In the genomic region with DNA sequence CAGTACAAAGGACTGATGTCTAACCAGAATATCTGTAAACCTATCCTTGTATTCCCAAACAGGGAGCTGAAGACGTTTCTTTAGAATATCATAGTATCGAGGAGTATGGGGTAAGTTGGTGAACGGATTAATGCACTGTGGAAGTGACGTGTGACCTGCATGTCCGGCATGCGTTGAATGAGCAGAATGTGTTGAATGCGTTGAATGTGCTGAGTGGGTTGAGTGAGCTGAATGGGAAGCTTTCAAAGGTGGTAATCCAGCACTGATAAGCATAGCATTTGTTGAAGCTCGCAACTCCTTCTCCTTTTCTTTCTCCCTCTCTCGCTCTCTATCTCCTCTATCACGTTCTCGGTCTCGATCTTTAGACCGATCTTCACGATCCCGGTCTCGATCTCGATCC, we compare ENCODE assay signal across 21 cellular contexts. TPM values are rescaled to one million over a fixed set of nuclear protein-coding genes. Genes with fewer than 3 reads are reported as not detected.
DNase-seq lines count a peak whose midpoint lies in the region; ATAC-seq, FAIRE-seq and TF ChIP-seq lines count a peak whose summit lies in the region.
"Had no signal": no experiment of that assay in that cellular context is flagged by ENCODE, and none has a peak within 500 bp of the region (broad histone marks: within the 10 kb centered on the region; RNA-seq: fewer than 3 reads in every experiment).

No MANE protein-coding gene starts in this region.

- TF ChIP-seq POLR2A in K562 (conservative IDR thresholded peaks at IDR 0.05) (no peak), tibial nerve (IDR thresholded peaks at IDR 0.05) (no peak)

- no peaks in the 10 kb centered on the region for H3K9me1 ChIP-seq in K562 (ENCODE audit: control insufficient read depth, insufficient read depth, low read length)

- no peak for FAIRE-seq in K562 (lab: Jason Lieb, UNC)
- FAIRE-seq: GM19239 had no signal

- H3K9ac ChIP-seq in K562 (ENCODE audit: insufficient read depth in 1 of 2, low read depth in 2 of 2, low read length in 2 of 2), result no peak overlapping the region
- no peak overlapping the region for H3K9ac ChIP-seq in trophoblast cell (ENCODE audit: low read length)
- H3K9ac ChIP-seq: KMS-11 had no signal

- no peak for TF ChIP-seq RAD21 in K562 (CRISPR knock-in tag; conservative IDR thresholded peaks at IDR 0.05 in 1 of 2, IDR thresholded peaks at IDR 0.05 in 1 of 2)

- H3K36me3 ChIP-seq in CD8-positive, alpha-beta T cell (ENCODE audit: insufficient read depth, low read length), result peaks cover 15% of the 10 kb centered on the region
- peaks cover 42% of the 10 kb centered on the region for H3K36me3 ChIP-seq in GM23338 (ENCODE audit: insufficient read depth)
- peaks cover 95% of the 10 kb centered on the region for H3K36me3 ChIP-seq in K562 (ENCODE audit: control insufficient read depth, insufficient read depth, low read length)
- peaks cover 16 to 30% of the 10 kb centered on the region in 2 experiments for H3K36me3 ChIP-seq in trophoblast cell (ENCODE audit: control insufficient read depth in 1 of 2, insufficient read depth in 2 of 2, low read length in 2 of 2)
- H3K36me3 ChIP-seq in tibial nerve, result peaks cover 0 to 46% (median 0%) of the 10 kb centered on the region in 3 donors

- no peak for ATAC-seq in CD8-positive, alpha-beta T cell
- ATAC-seq in GM23338 (no peak), K562 (no peak)
- ATAC-seq: SK-N-SH treated with all-trans-retinoic acid at 6 μM for 48 hours had no signal

- no peak overlapping the region for H3K27ac ChIP-seq in CD8-positive, alpha-beta T cell (ENCODE audit: low read depth, low read length)
- peak overlapping the region; percentile 59; the same call in 1 of the 2 replicates for H3K27ac ChIP-seq in GM23338 (ENCODE audit: low read depth)
- H3K27ac ChIP-seq in K562 (ENCODE audit: extremely low read depth, low read depth, low read length), result no peak overlapping the region
- H3K27ac ChIP-seq in trophoblast cell (ENCODE audit: low read depth, low read length), result no peak overlapping the region
- H3K27ac ChIP-seq in tibial nerve, result no peak overlapping the region
- H3K27ac ChIP-seq: KMS-11, PC-9, RWPE1 had no signal

- POLR2A ChIA-PET in CD8-positive, alpha-beta T cell (lab: Charles Lee), result no interaction called here
- POLR2A ChIA-PET in K562 (lab: Yijun Ruan, JAX), result interaction anchor here (0.6 to 0.9 kb wide), 2 partner anchors 8 to 38 kb away, joined by 3 to 4 read pairs; partner anchors contain the start of gene DHX15

- in situ Hi-C loops in K562 (cut with MboI), result no loop called here

- no peaks in the 10 kb centered on the region for H3K9me3 Mint-ChIP-seq in CD8-positive, alpha-beta T cell
- H3K9me3 Mint-ChIP-seq in GM23338, result no peaks in the 10 kb centered on the region; the same call in 2 of the 3 replicates
- H3K9me3 Mint-ChIP-seq: HFFc6 had no signal

- H2AFZ ChIP-seq in GM23338 (no peak overlapping the region), K562 (ENCODE audit: low read depth, low read length) (no peak overlapping the region), trophoblast cell (ENCODE audit: insufficient read depth, low read length, poor library complexity) (no peak overlapping the region)
- H2AFZ ChIP-seq: PC-9 had no signal

- H3K27me3 Mint-ChIP-seq in CD8-positive, alpha-beta T cell (ENCODE audit: low read depth), result no peaks in the 10 kb centered on the region
- peaks cover 7% of the 10 kb centered on the region for H3K27me3 Mint-ChIP-seq in GM23338 (ENCODE audit: insufficient read depth, low read depth, poor library complexity)

- H3K27ac Mint-ChIP-seq in CD8-positive, alpha-beta T cell, result peak overlapping the region; percentile 20
- H3K27ac Mint-ChIP-seq in GM23338, result no peak overlapping the region; the same call in 1 of the 2 replicates
- H3K27ac Mint-ChIP-seq: HFFc6 had no signal

- no peak for DNase-seq in CD8-positive, alpha-beta T cell
- DNase-seq in GM23338 (ENCODE audit: low spot score) (no peak), K562 (ENCODE audit: extremely low read depth in 1 of 4, low spot score in 3 of 4) (no peak), trophoblast cell (peak; percentile 33 to 62), tibial nerve (ENCODE audit: low spot score in 2 of 2) (no peak)
- no peak for DNase-seq in central memory CD4-positive, alpha-beta T cell
- DNase-seq in activated CD4-positive, alpha-beta T cell treated with anti-CD3 and anti-CD28 coated beads for 48 hours, result no peak
- DNase-seq: ACHN, C1 segment of cervical spinal cord, DMS79 treated with DMSO at 0.1 percent for 48 hours, HFFc6, NCI-H1417 treated with DMSO at 0.1 percent for 48 hours, NCI-H1930, NCI-H345, NCI-H526, PC-9, SIG-M5 had no signal

- no peak overlapping the region for H2BK12ac ChIP-seq in trophoblast cell (ENCODE audit: low read length)

- peaks cover 79% of the 10 kb centered on the region for H3K4me1 Mint-ChIP-seq in CD8-positive, alpha-beta T cell (ENCODE audit: low read depth)
- H3K4me1 Mint-ChIP-seq in GM23338, result peaks cover 48% of the 10 kb centered on the region

- no peak overlapping the region for H3K18ac ChIP-seq in trophoblast cell (ENCODE audit: low read length)

- no peak overlapping the region for H4K91ac ChIP-seq in trophoblast cell (ENCODE audit: low read depth, low read length)

- H3K9me2 ChIP-seq in GM23338 (ENCODE audit: insufficient read depth), result no peaks in the 10 kb centered on the region

- no peaks in the 10 kb centered on the region for H3K9me3 ChIP-seq in CD8-positive, alpha-beta T cell (ENCODE audit: low read length)
- H3K9me3 ChIP-seq in K562 (replicated peaks; ENCODE audit: control insufficient read depth, insufficient read depth, low read depth, low read length), result no peaks in the 10 kb centered on the region
- peaks cover 2% of the 10 kb centered on the region for H3K9me3 ChIP-seq in trophoblast cell (ENCODE audit: insufficient read depth, low read depth, low read length)
- no peaks in the 10 kb centered on the region for H3K9me3 ChIP-seq in tibial nerve

- WGBS in K562 (ENCODE audit: insufficient coverage, low coverage, missing lambda C conversion rate), result 92% methylated on average over 17 of the region's 17 CpGs
- 100% methylated on average over 9 of the region's 17 CpGs for WGBS in trophoblast cell (ENCODE audit: extremely low coverage, insufficient coverage, insufficient read length)
- WGBS in tibial nerve, 2 donors, result 86 to 92% methylated on average over 17 of the region's 17 CpGs

- no peak for TF ChIP-seq EP300 in K562 (IDR thresholded peaks at IDR 0.05; ENCODE audit: low read length)
- no peak for TF ChIP-seq EP300 in tibial nerve (IDR thresholded peaks at IDR 0.05)

- H3K27me3 ChIP-seq in CD8-positive, alpha-beta T cell (ENCODE audit: insufficient read depth, low read length), result no peaks in the 10 kb centered on the region
- H3K27me3 ChIP-seq in GM23338 (ENCODE audit: insufficient read depth), result no peaks in the 10 kb centered on the region
- H3K27me3 ChIP-seq in K562 (ENCODE audit: control insufficient read depth in 2 of 2, insufficient read depth in 2 of 2, low read length in 2 of 2), result no peaks in the 10 kb centered on the region
- no peaks in the 10 kb centered on the region for H3K27me3 ChIP-seq in trophoblast cell (ENCODE audit: insufficient read depth, low read length)
- no peaks in the 10 kb centered on the region for H3K27me3 ChIP-seq in tibial nerve

- TF ChIP-seq CTCF in CD8-positive, alpha-beta T cell (IDR thresholded peaks at IDR 0.05), result no peak
- no peak for TF ChIP-seq CTCF in GM23338 (conservative IDR thresholded peaks at IDR 0.05; ENCODE audit: low read depth in 2 of 2)
- no peak for TF ChIP-seq CTCF in K562 (IDR thresholded peaks at IDR 0.05 in 2 of 3, conservative IDR thresholded peaks at IDR 0.05 in 1 of 3; ENCODE audit: insufficient read depth in 2 of 3, low read depth in 1 of 3, low read length in 3 of 3)
- TF ChIP-seq CTCF in tibial nerve (IDR thresholded peaks at IDR 0.05), result no peak

- H3K36me3 Mint-ChIP-seq in CD8-positive, alpha-beta T cell, result peaks cover 76% of the 10 kb centered on the region
- peaks cover 85% of the 10 kb centered on the region for H3K36me3 Mint-ChIP-seq in GM23338 (ENCODE audit: low read depth)

- peaks cover 17% of the 10 kb centered on the region for H3K4me1 ChIP-seq in CD8-positive, alpha-beta T cell (ENCODE audit: insufficient read depth, low read length)
- peaks cover 63% of the 10 kb centered on the region for H3K4me1 ChIP-seq in GM23338 (ENCODE audit: insufficient read depth)
- H3K4me1 ChIP-seq in K562 (replicated peaks in 1 of 2; ENCODE audit: control insufficient read depth in 2 of 2, insufficient read depth in 2 of 2, low read length in 2 of 2), result peaks cover 3 to 10% of the 10 kb centered on the region in 2 experiments; a peak in 4 of 5 replicates
- H3K4me1 ChIP-seq in trophoblast cell (ENCODE audit: control insufficient read depth in 1 of 2, insufficient read depth in 2 of 2, low read length in 2 of 2), result peaks cover 3 to 7% of the 10 kb centered on the region in 2 experiments
- peaks cover 0 to 60% (median 11%) of the 10 kb centered on the region in 4 donors for H3K4me1 ChIP-seq in tibial nerve

- H4K8ac ChIP-seq in trophoblast cell (ENCODE audit: low read depth, low read length), result no peak overlapping the region

- H3K4me2 ChIP-seq in GM23338 (no peak overlapping the region; the same call in 1 of the 2 replicates), K562 (ENCODE audit: insufficient read depth, low read length) (no peak overlapping the region), trophoblast cell (ENCODE audit: low read length) (no peak overlapping the region)
- H3K4me2 ChIP-seq: KMS-11, PC-9 had no signal

- H3K4me3 ChIP-seq in CD8-positive, alpha-beta T cell (ENCODE audit: low read depth, low read length), result no peak overlapping the region
- H3K4me3 ChIP-seq in GM23338 (no peak overlapping the region), K562 (no peak overlapping the region), trophoblast cell (ENCODE audit: low read depth, low read length) (no peak overlapping the region), tibial nerve (no peak overlapping the region)
- H3K4me3 ChIP-seq: PC-9 had no signal

- peaks cover 100% of the 10 kb centered on the region for H3K79me2 ChIP-seq in GM23338 (replicated peaks; ENCODE audit: insufficient read depth)
- H3K79me2 ChIP-seq in K562 (ENCODE audit: control insufficient read depth, insufficient read depth, low read length), result peaks cover 100% of the 10 kb centered on the region
- peaks cover 21% of the 10 kb centered on the region for H3K79me2 ChIP-seq in trophoblast cell (ENCODE audit: control insufficient read depth, insufficient read depth, low read length, poor library complexity)

- H3K4me3 Mint-ChIP-seq in CD8-positive, alpha-beta T cell, result no peak overlapping the region
- no peak overlapping the region for H3K4me3 Mint-ChIP-seq in GM23338
- H3K4me3 Mint-ChIP-seq: HFFc6 had no signal

- CTCF ChIA-PET in CD8-positive, alpha-beta T cell (lab: Charles Lee), result no interaction called here
- CTCF ChIA-PET in K562 (lab: Yijun Ruan, JAX; ENCODE audit: low intra/inter-chr PET ratio), result no interaction called here

- no peak overlapping the region for H4K12ac ChIP-seq in trophoblast cell (ENCODE audit: low read depth, low read length)

- H2AK5ac ChIP-seq in trophoblast cell (ENCODE audit: low read length), result no peak overlapping the region

- H3K4ac ChIP-seq in trophoblast cell (ENCODE audit: low read depth, low read length), result peak overlapping the region; percentile 85

- H2BK120ac ChIP-seq in trophoblast cell (ENCODE audit: insufficient read depth, low read length, poor library complexity), result no peak overlapping the region

- no peak overlapping the region for H2BK5ac ChIP-seq in trophoblast cell (ENCODE audit: low read depth, low read length, poor library complexity)

- intact Hi-C loops in CD8-positive, alpha-beta T cell (cut with DNase I, micrococcal nuclease), result no loop called here
- intact Hi-C loops in K562 (cut with micrococcal nuclease), result no loop called here

- H4K20me1 ChIP-seq in GM23338 (replicated peaks; ENCODE audit: insufficient read depth) (peaks cover 92% of the 10 kb centered on the region), K562 (replicated peaks; ENCODE audit: control insufficient read depth, insufficient read depth, low read length) (peaks cover 66% of the 10 kb centered on the region)

- H3K79me1 ChIP-seq in trophoblast cell (ENCODE audit: low read length), result peaks cover 2% of the 10 kb centered on the region

- H3K23ac ChIP-seq in trophoblast cell (ENCODE audit: low read length), result peak overlapping the region; percentile 99

- no peak overlapping the region for H3K14ac ChIP-seq in trophoblast cell (ENCODE audit: low read length)

- H3F3A ChIP-seq in GM23338 (replicated peaks; ENCODE audit: low read depth), result peaks cover 3% of the 10 kb centered on the region; the same call in 1 of the 2 replicates

- no TSS peak for BruUV-seq in K562 (replicated peaks; lab: Mats Ljungman, UMichigan)

RNA-seq across cellular contexts. Expression of gene DHX15, which starts 8.1 kb away (rescaled TPM):
- total RNA-seq in CD8-positive, alpha-beta T cell, result 100 to 1,000 TPM; 211 to 221 TPM
- total RNA-seq in GM23338 (2014; rRNA removed; shearing (Covaris generic)), result 336 and 372 TPM in 2 replicates
- polyA plus RNA-seq in GM23338 (2016; fragmentation: Nextera tagmentation; extraction: Ambion mirVana), result 226 and 229 TPM in 2 replicates
- total RNA-seq in K562 (2011; cell fraction: chromatin; rRNA removed; ENCODE audit: low replicate concordance), result 149 and 483 TPM in 2 replicates
- 76.7 and 115 TPM in 2 replicates for total RNA-seq in K562 (2011; cell fraction: nucleolus; rRNA removed)
- 182 and 282 TPM in 2 replicates for total RNA-seq in K562 (2011; cell fraction: nucleoplasm; rRNA removed)
- total RNA-seq in K562 (2014; rRNA removed), result 165 and 237 TPM in 2 replicates
- total RNA-seq in K562 (2014; rRNA removed; fragmentation: Illumina TruSeq; extraction: Trizol), result 287 and 313 TPM in 2 replicates
- 232 and 259 TPM in 2 replicates for total RNA-seq in K562 (2015; rRNA removed; fragmentation: Illumina TruSeq; extraction: Trizol)
- 179 and 189 TPM in 2 replicates for total RNA-seq in K562 (2021)
- polyA plus RNA-seq in K562 (2011; rRNA removed), result 225 and 281 TPM in 2 replicates
- polyA plus RNA-seq in K562 (2011; cell fraction: cytosol; rRNA removed), result 64.0 and 122 TPM in 2 replicates
- polyA plus RNA-seq in K562 (2011; cell fraction: nucleus; rRNA removed), result 258 and 370 TPM in 2 replicates
- polyA plus RNA-seq in K562 (2012), result 97.1 and 136 TPM in 2 replicates
- 200 and 208 TPM in 2 replicates for polyA plus RNA-seq in K562 (2014; fragmentation: Illumina TruSeq; extraction: Trizol)
- polyA plus RNA-seq in K562 (2014; fragmentation: Nextera tagmentation; extraction: Ambion mirVana), result 100 to 1,000 TPM; 177 to 240 TPM
- polyA plus RNA-seq in K562 (2014; rRNA removed), result 176 and 208 TPM in 2 replicates
- 408 and 460 TPM in 2 replicates for polyA minus RNA-seq in K562 (2011; rRNA and poly(A)+ RNA removed)
- polyA minus RNA-seq in K562 (2011; cell fraction: cytosol; rRNA and poly(A)+ RNA removed), result 78.3 and 119 TPM in 2 replicates
- 251 and 412 TPM in 2 replicates for polyA minus RNA-seq in K562 (2011; cell fraction: nucleus; rRNA and poly(A)+ RNA removed)
- 129 TPM in 2 replicates for polyA plus RNA-seq in trophoblast cell (2013)
- total RNA-seq in tibial nerve, result 100 to 1,000 TPM; 127 to 167 (median 134) TPM

Comparison
In these comparisons a context has a peak if more than half of its experiments do, and no peak if none do; other contexts are left out.
1. DNase-seq: peak in trophoblast cell (2 of 2); none in CD8-positive, alpha-beta T cell (0 of 7), GM23338 (single experiment), K562 (0 of 4), central memory CD4-positive, alpha-beta T cell (single experiment), activated CD4-positive, alpha-beta T cell treated with anti-CD3 and anti-CD28 coated beads for 48 hours (single experiment) and tibial nerve (0 of 2).